In genomic region chr4:68736813-68737212, GRCh38 we compare ENCODE assay signal across 23 cellular contexts.
"Had no signal": no experiment of that assay in that cellular context is flagged by ENCODE, and none has a peak within 500 bp of the region (broad histone marks: within the 10 kb centered on the region; RNA-seq: fewer than 3 reads in every experiment).

No MANE protein-coding gene starts in this region.

- H3K27me3 Mint-ChIP-seq: activated CD4-positive, alpha-beta T cell treated with anti-CD3 and anti-CD28 coated beads for 36 hours; activated CD8-positive, alpha-beta T cell treated with anti-CD3 and anti-CD28 coated beads for 36 hours had no signal

- H3K4me3 ChIP-seq: ascending aorta, body of pancreas, SJCRH30 had no signal

- H3K4me2 ChIP-seq: SK-N-SH had no signal

- H3K36me3 Mint-ChIP-seq: activated naive CD4-positive, alpha-beta T cell treated with anti-CD3 and anti-CD28 coated beads, Interleukin-2, amount 50 U/mL, for 24 hours had no signal

- H3K9me3 Mint-ChIP-seq: activated CD8-positive, alpha-beta T cell treated with anti-CD3 and anti-CD28 coated beads for 36 hours had no signal

- DNase-seq: activated CD4-positive, alpha-beta T cell treated with anti-CD3 and anti-CD28 coated beads for 36 hours; activated CD8-positive, alpha-beta memory T cell treated with anti-CD3 and anti-CD28 coated beads, Interleukin-2, amount 50 U/mL, for 48 hours; activated CD8-positive, alpha-beta T cell treated with anti-CD3 and anti-CD28 coated beads for 36 hours; activated naive CD4-positive, alpha-beta T cell; activated T-cell treated with anti-CD3 and anti-CD28 coated beads, Interleukin-2, amount 50 U/mL, for 1 hour; amniotic stem cell; body of pancreas; central memory CD4-positive, alpha-beta T cell; Karpas-422; NCI-H1694; NCI-H2029; NCI-H2107; NCI-H2171 treated with DMSO at 0.1 percent for 48 hours; NCI-H226; NCI-H82; Right ventricle myocardium superior; SJCRH30; SK-N-SH; T-helper 1 cell; WERI-Rb-1 had no signal

- H3K9me3 ChIP-seq: ascending aorta, body of pancreas, SJCRH30, SK-N-SH had no signal

- H3K36me3 ChIP-seq: ascending aorta, SJCRH30, WERI-Rb-1 had no signal

- H3K4me3 Mint-ChIP-seq: activated CD4-positive, alpha-beta T cell treated with anti-CD3 and anti-CD28 coated beads for 36 hours; activated CD8-positive, alpha-beta T cell treated with anti-CD3 and anti-CD28 coated beads for 36 hours; activated naive CD4-positive, alpha-beta T cell treated with anti-CD3 and anti-CD28 coated beads, Interleukin-2, amount 50 U/mL, for 24 hours had no signal

- H3K27ac Mint-ChIP-seq: activated CD4-positive, alpha-beta T cell treated with anti-CD3 and anti-CD28 coated beads for 36 hours; activated CD8-positive, alpha-beta T cell treated with anti-CD3 and anti-CD28 coated beads for 36 hours; activated naive CD4-positive, alpha-beta T cell treated with anti-CD3 and anti-CD28 coated beads, Interleukin-2, amount 50 U/mL, for 24 hours had no signal

- H3K27me3 ChIP-seq: ascending aorta, body of pancreas, SJCRH30 had no signal

- H3K4me1 Mint-ChIP-seq: activated CD4-positive, alpha-beta T cell treated with anti-CD3 and anti-CD28 coated beads for 36 hours; activated naive CD4-positive, alpha-beta T cell treated with anti-CD3 and anti-CD28 coated beads, Interleukin-2, amount 50 U/mL, for 24 hours had no signal

- H3K27ac ChIP-seq: ascending aorta, RWPE1, SJCRH30, WERI-Rb-1 had no signal

- H3K4me1 ChIP-seq: ascending aorta, SJCRH30 had no signal

- H3K9ac ChIP-seq: SK-N-SH had no signal
